9 cellular contexts compared by ENCODE assay signal in the genomic region with DNA sequence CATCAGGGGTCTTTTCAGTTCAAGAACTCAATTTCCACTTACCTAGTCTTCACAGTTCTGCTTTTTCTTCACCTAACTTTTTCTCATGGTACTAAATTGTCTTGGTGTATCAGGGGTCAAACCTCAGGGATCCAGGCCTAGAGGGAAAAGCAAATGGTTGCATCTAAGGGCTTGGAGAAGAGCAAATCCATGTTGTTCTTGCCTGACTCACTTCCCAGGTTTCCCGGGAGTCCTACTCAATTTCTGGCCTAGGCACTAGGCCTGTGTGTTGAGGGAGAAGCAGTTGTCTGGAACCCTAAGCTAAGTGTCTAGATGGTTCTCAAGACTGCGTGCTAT.
DNase-seq lines count a peak whose midpoint lies in the region; ATAC-seq and TF ChIP-seq lines count a peak whose summit lies in the region.
"Had no signal": no experiment of that assay in that cellular context is flagged by ENCODE, and none has a peak within 500 bp of the region (broad histone marks: within the 10 kb centered on the region; RNA-seq: fewer than 3 reads in every experiment).

No MANE protein-coding gene starts in this region.

- H3K27ac ChIP-seq in BLaER1 = peak overlapping the region; percentile 71
- peak overlapping the region; percentile 17 to 70 (median 55) for H3K27ac ChIP-seq in body of pancreas
- H3K27ac ChIP-seq: neutrophil had no signal

- no peaks in the 10 kb centered on the region for H3K9me3 ChIP-seq in BLaER1
- H3K9me3 ChIP-seq in body of pancreas = no peaks in the 10 kb centered on the region
- H3K9me3 ChIP-seq: neutrophil had no signal

- no peaks in the 10 kb centered on the region for H3K36me3 Mint-ChIP-seq in naive thymus-derived CD8-positive, alpha-beta T cell

- H3K4me2 ChIP-seq in BLaER1 = peak overlapping the region; percentile 85

- 69 to 93% methylated on average over 2 of the region's 2 CpGs for WGBS in body of pancreas, 2 donors

- intact Hi-C loops in body of pancreas (cut with DNase I) = no loop called here

- no peaks in the 10 kb centered on the region for H3K9me3 Mint-ChIP-seq in naive thymus-derived CD8-positive, alpha-beta T cell

- TF ChIP-seq CTCF in body of pancreas (IDR thresholded peaks at IDR 0.05) = no peak

- ATAC-seq in HG03108 (IDR thresholded peaks at IDR 0.05; ENCODE audit: unreplicated experiment) = peak; percentile 2
- ATAC-seq in body of pancreas = no peak
- ATAC-seq in naive thymus-derived CD8-positive, alpha-beta T cell = no peak
- no peak for ATAC-seq in HG03045 (IDR thresholded peaks at IDR 0.05; ENCODE audit: unreplicated experiment)
- ATAC-seq in GM21825 (IDR thresholded peaks at IDR 0.05; ENCODE audit: unreplicated experiment) = no peak

- TF ChIP-seq POLR2A in body of pancreas (IDR thresholded peaks at IDR 0.05) = no peak

- peak overlapping the region; percentile 76 for H3K9ac ChIP-seq in BLaER1

- peak overlapping the region in 8 of 10 donors; percentile 37 to 88 (median 68) for H3K27ac Mint-ChIP-seq in naive thymus-derived CD8-positive, alpha-beta T cell

- peaks cover 57% of the 10 kb centered on the region for H4K20me1 ChIP-seq in BLaER1

- H3K36me3 ChIP-seq in BLaER1 = peaks cover 2% of the 10 kb centered on the region; the same call in 1 of the 2 replicates
- H3K36me3 ChIP-seq in body of pancreas (replicated peaks in 1 of 2; ENCODE audit: insufficient read depth in 1 of 2, low read depth in 2 of 2) = no peaks in the 10 kb centered on the region
- H3K36me3 ChIP-seq: neutrophil had no signal

- H3K4me3 ChIP-seq in BLaER1 (peak overlapping the region; percentile 61), body of pancreas (no peak overlapping the region)

- H3K27me3 ChIP-seq in BLaER1 (peaks cover 21% of the 10 kb centered on the region), body of pancreas (no peaks in the 10 kb centered on the region)
- H3K27me3 ChIP-seq: neutrophil had no signal

- no peak for DNase-seq in body of pancreas
- no peak for DNase-seq in naive thymus-derived CD8-positive, alpha-beta T cell
- DNase-seq in NCI-H187 (lab: John Stamatoyannopoulos, UW) = no peak
- no peak for DNase-seq in OCI-M2 (lab: John Stamatoyannopoulos, UW; ENCODE audit: unreplicated experiment)

- no peaks in the 10 kb centered on the region for H3K27me3 Mint-ChIP-seq in naive thymus-derived CD8-positive, alpha-beta T cell

- POLR2A ChIA-PET in naive thymus-derived CD8-positive, alpha-beta T cell (lab: Charles Lee) = no interaction called here

- H3K4me1 ChIP-seq in BLaER1 (peaks cover 29% of the 10 kb centered on the region), body of pancreas (no peaks in the 10 kb centered on the region)

- H3K4me3 Mint-ChIP-seq in naive thymus-derived CD8-positive, alpha-beta T cell = peak overlapping the region in 9 of 10 donors; percentile 22 to 82 (median 63)

- H3K4me1 Mint-ChIP-seq in naive thymus-derived CD8-positive, alpha-beta T cell = peaks cover 4 to 34% (median 22%) of the 10 kb centered on the region in 4 donors
